Comparison of ENCODE assay signal across 9 cellular contexts in genomic region chr15:75153084-75153483, GRCh38. TPM values are rescaled to one million over a fixed set of nuclear protein-coding genes. Genes with fewer than 3 reads are reported as not detected.
DNase-seq lines count a peak whose midpoint lies in the region; ATAC-seq and TF ChIP-seq lines count a peak whose summit lies in the region.
"Had no signal": no experiment of that assay in that cellular context is flagged by ENCODE, and none has a peak within 500 bp of the region (broad histone marks: within the 10 kb centered on the region; RNA-seq: fewer than 3 reads in every experiment).

No MANE protein-coding gene starts in this region.

- DNase-seq in SK-N-SH (peak; percentile 42), LoVo (ENCODE audit: low spot score) (peak; percentile 41), natural killer cell (no peak)
- DNase-seq in activated T-helper 2 cell treated with anti-CD3 and anti-CD28 coated beads, Interferon-gamma antibody, Interleukin-2, Interleukin-4, amounts not matched to agents 10 μg/mL and 5 μg/mL and 100 μg/mL, durations not matched to agents 14 hours and 24 hours and 36 hours (ENCODE audit: low spot score): peak; percentile 38

- no peaks in the 10 kb centered on the region for H3K9me2 ChIP-seq in SK-N-SH

- H3K4me1 Mint-ChIP-seq in activated T-helper 2 cell treated with anti-CD3 and anti-CD28 coated beads, Interferon-gamma antibody, Interleukin-2, Interleukin-4, amounts not matched to agents 10 μg/mL and 5 μg/mL and 100 μg/mL, durations not matched to agents 14 hours and 24 hours and 36 hours (ENCODE audit: low read depth): peaks cover 32% of the 10 kb centered on the region
- peaks cover 23 to 43% of the 10 kb centered on the region in 2 donors for H3K4me1 Mint-ChIP-seq in natural killer cell

- TF ChIP-seq RAD21 in SK-N-SH (IDR thresholded peaks at IDR 0.05; ENCODE audit: low read length): no peak

- no peak overlapping the region for H2AFZ ChIP-seq in SK-N-SH (ENCODE audit: low read depth)

- H3K27me3 ChIP-seq in SK-N-SH (ENCODE audit: insufficient read depth): no peaks in the 10 kb centered on the region

- peaks cover 4% of the 10 kb centered on the region for H3K36me3 Mint-ChIP-seq in activated T-helper 2 cell treated with anti-CD3 and anti-CD28 coated beads, Interferon-gamma antibody, Interleukin-2, Interleukin-4, amounts not matched to agents 10 μg/mL and 5 μg/mL and 100 μg/mL, durations not matched to agents 14 hours and 24 hours and 36 hours (ENCODE audit: low read depth)
- no peaks in the 10 kb centered on the region for H3K36me3 Mint-ChIP-seq in natural killer cell
- H3K36me3 Mint-ChIP-seq: activated naive CD8-positive, alpha-beta T cell had no signal

- 0 out of 2 replicates have a peak, but pooled peaks cover 2% of the 10 kb centered on the region for H3K9me3 ChIP-seq in SK-N-SH

- peaks cover 9% of the 10 kb centered on the region for H3K9me3 Mint-ChIP-seq in activated T-helper 2 cell treated with anti-CD3 and anti-CD28 coated beads, Interferon-gamma antibody, Interleukin-2, Interleukin-4, amounts not matched to agents 10 μg/mL and 5 μg/mL and 100 μg/mL, durations not matched to agents 14 hours and 24 hours and 36 hours
- H3K9me3 Mint-ChIP-seq in natural killer cell: no peaks in the 10 kb centered on the region

- H3K4me3 ChIP-seq in SK-N-SH (ENCODE audit: low read depth in 2 of 2, low read length in 1 of 2): no peak overlapping the region

- no peak overlapping the region for H3K9ac ChIP-seq in SK-N-SH

- H3K4me1 ChIP-seq in SK-N-SH (ENCODE audit: control insufficient read depth in 1 of 2, insufficient read depth in 2 of 2, low read depth in 1 of 2, low read length in 1 of 2): no peaks in the 10 kb centered on the region

- H3K27ac ChIP-seq in SK-N-SH (ENCODE audit: low read depth in 2 of 2, low read length in 1 of 2): no peak overlapping the region

- CTCF ChIA-PET in SK-N-SH (lab: Yijun Ruan, JAX): interaction anchor here (0.6 kb wide), 1 partner anchor 305 kb away, joined by 3 read pairs; no protein-coding TSS in a partner anchor

- no peak overlapping the region for H3K4me3 Mint-ChIP-seq in activated T-helper 2 cell treated with anti-CD3 and anti-CD28 coated beads, Interferon-gamma antibody, Interleukin-2, Interleukin-4, amounts not matched to agents 10 μg/mL and 5 μg/mL and 100 μg/mL, durations not matched to agents 14 hours and 24 hours and 36 hours (ENCODE audit: low read depth)
- no peak overlapping the region for H3K4me3 Mint-ChIP-seq in natural killer cell
- H3K4me3 Mint-ChIP-seq: activated naive CD8-positive, alpha-beta T cell had no signal

- 57% methylated on average over 4 of the region's 4 CpGs for WGBS in SK-N-SH (ENCODE audit: low lambda C conversion rate)

- H3K36me3 ChIP-seq in SK-N-SH (replicated peaks in 1 of 2; ENCODE audit: control insufficient read depth in 1 of 2, insufficient read depth in 2 of 2, low read length in 1 of 2): no peaks in the 10 kb centered on the region

- ATAC-seq in SK-N-SH treated with all-trans-retinoic acid at 6 μM for 48 hours: no peak
- peak in 2 of 3 donors; percentile 27 to 45 for ATAC-seq in natural killer cell
- no peak for ATAC-seq in GM19397 (IDR thresholded peaks at IDR 0.05; ENCODE audit: unreplicated experiment)
- ATAC-seq in HG02678 (IDR thresholded peaks at IDR 0.05; ENCODE audit: unreplicated experiment): no peak
- no peak for ATAC-seq in HG03432 (IDR thresholded peaks at IDR 0.05; ENCODE audit: unreplicated experiment)

- peaks cover 4% of the 10 kb centered on the region for H3F3A ChIP-seq in SK-N-SH (replicated peaks; ENCODE audit: insufficient read depth)

- no peaks in the 10 kb centered on the region for H3K79me2 ChIP-seq in SK-N-SH (ENCODE audit: insufficient read depth)

- H3K27ac Mint-ChIP-seq in activated T-helper 2 cell treated with anti-CD3 and anti-CD28 coated beads, Interferon-gamma antibody, Interleukin-2, Interleukin-4, amounts not matched to agents 10 μg/mL and 5 μg/mL and 100 μg/mL, durations not matched to agents 14 hours and 24 hours and 36 hours: no peak overlapping the region
- peak overlapping the region in 1 of 2 donors; percentile 76 for H3K27ac Mint-ChIP-seq in natural killer cell
- H3K27ac Mint-ChIP-seq: activated naive CD8-positive, alpha-beta T cell had no signal

- intact Hi-C loops in activated T-helper 2 cell treated with anti-CD3 and anti-CD28 coated beads, Interferon-gamma antibody, Interleukin-2, Interleukin-4, amounts not matched to agents 10 μg/mL and 5 μg/mL and 100 μg/mL, durations not matched to agents 14 hours and 24 hours and 36 hours (cut with micrococcal nuclease): no loop called here
- intact Hi-C loops in natural killer cell (cut with micrococcal nuclease): no loop called here

- POLR2A ChIA-PET in SK-N-SH (lab: Yijun Ruan, JAX): no interaction called here

- TF ChIP-seq CTCF in SK-N-SH (IDR thresholded peaks at IDR 0.05): no peak
- TF ChIP-seq CTCF in natural killer cell (IDR thresholded peaks at IDR 0.05): no peak

- no peak overlapping the region for H3K4me2 ChIP-seq in SK-N-SH

- H4K20me1 ChIP-seq in SK-N-SH (ENCODE audit: insufficient read depth): no peaks in the 10 kb centered on the region

- H3K27me3 Mint-ChIP-seq in activated T-helper 2 cell treated with anti-CD3 and anti-CD28 coated beads, Interferon-gamma antibody, Interleukin-2, Interleukin-4, amounts not matched to agents 10 μg/mL and 5 μg/mL and 100 μg/mL, durations not matched to agents 14 hours and 24 hours and 36 hours (ENCODE audit: low read depth): no peaks in the 10 kb centered on the region
- H3K27me3 Mint-ChIP-seq in natural killer cell (ENCODE audit: low read depth in 2 of 2): no peaks in the 10 kb centered on the region
- H3K27me3 Mint-ChIP-seq: activated naive CD8-positive, alpha-beta T cell had no signal

- TF ChIP-seq EP300 in SK-N-SH (IDR thresholded peaks at IDR 0.05; ENCODE audit: borderline replicate concordance in 1 of 2, low read depth in 1 of 2, low read length in 1 of 2): no peak

TF ChIP-seq in SK-N-SH, 30 proteins besides CTCF, POLR2A, EP300 and RAD21 (continues in another document):
- TF ChIP-seq MAX (IDR thresholded peaks at IDR 0.05; ENCODE audit: low read depth) (no peak), RFX5 (IDR thresholded peaks at IDR 0.05; ENCODE audit: low read length) (no peak), GATA2 (CRISPR knock-in tag; IDR thresholded peaks at IDR 0.05) (no peak), IRF3 (IDR thresholded peaks at IDR 0.05; ENCODE audit: low read depth, low read length) (no peak), YY1 (IDR thresholded peaks at IDR 0.05; ENCODE audit: low read depth) (no peak), FOSL2 (IDR thresholded peaks at IDR 0.05; ENCODE audit: borderline replicate concordance, low read depth) (no peak)

TF ChIP-seq in SK-N-SH treated with all-trans-retinoic acid at 6 μM for 48 hours, 23 proteins besides CTCF, POLR2A, EP300 and RAD21:
- TF ChIP-seq ARNTL (CRISPR knock-in tag; IDR thresholded peaks at IDR 0.05; ENCODE audit: borderline replicate concordance, low read depth) (no peak), ZNF565 (CRISPR knock-in tag; conservative IDR thresholded peaks at IDR 0.05; ENCODE audit: low read depth) (no peak), TOX (CRISPR knock-in tag; IDR thresholded peaks at IDR 0.05; ENCODE audit: borderline replicate concordance) (no peak), ISL1 (CRISPR knock-in tag; IDR thresholded peaks at IDR 0.05) (no peak)

RNA-seq across cellular contexts. Expression of gene C15orf39, which starts 48.6 kb away (rescaled TPM):
- 1.6 and 2.5 TPM in 2 replicates for polyA plus RNA-seq in SK-N-SH (2012; rRNA removed)
- polyA plus RNA-seq in SK-N-SH (2012; cell fraction: cytosol; rRNA removed): 0.91 and 1.3 TPM in 2 replicates
- 2.9 and 3.2 TPM in 2 replicates for polyA plus RNA-seq in SK-N-SH (2012; cell fraction: nucleus; rRNA removed)
- 62.4 and 63.5 TPM in 2 replicates for total RNA-seq in activated T-helper 2 cell treated with anti-CD3 and anti-CD28 coated beads, Interferon-gamma antibody, Interleukin-2, Interleukin-4, amounts not matched to agents 10 μg/mL and 5 μg/mL and 100 μg/mL, durations not matched to agents 14 hours and 24 hours and 36 hours
- total RNA-seq in natural killer cell: 10 to 100 TPM; 63.5 to 89.2 (median 70.1) TPM

Comparison
In these comparisons a context has a peak if more than half of its experiments do, and no peak if none do; other contexts are left out.
1. ATAC-seq: peak in natural killer cell (2 of 3); none in SK-N-SH treated with all-trans-retinoic acid at 6 μM for 48 hours (single experiment), GM19397 (single experiment), HG02678 (single experiment) and HG03432 (single experiment).